2 cellular contexts compared by ENCODE assay signal in genomic region chr22:41274856-41275255, GRCh38.
TF ChIP-seq lines count a peak whose summit lies in the region.

No MANE protein-coding gene starts in this region.

TF ChIP-seq in WTC11, 78 proteins besides CTCF, POLR2A, EP300 and RAD21:
- no peak for TF ChIP-seq ATF3 (CRISPR knock-in tag; conservative IDR thresholded peaks at IDR 0.05)
- no peak for TF ChIP-seq NR3C1 (CRISPR knock-in tag; conservative IDR thresholded peaks at IDR 0.05; ENCODE audit: low read depth)
- no peak for TF ChIP-seq EMX1 (CRISPR knock-in tag; IDR thresholded peaks at IDR 0.05)
- no peak for TF ChIP-seq ELF4 (CRISPR knock-in tag; IDR thresholded peaks at IDR 0.05; ENCODE audit: low read depth)
- TF ChIP-seq ZNF512 (CRISPR knock-in tag; IDR thresholded peaks at IDR 0.05; ENCODE audit: borderline replicate concordance) = no peak
- TF ChIP-seq TP53 (CRISPR knock-in tag; IDR thresholded peaks at IDR 0.05) = no peak
- TF ChIP-seq FOXP1 (CRISPR knock-in tag; IDR thresholded peaks at IDR 0.05; ENCODE audit: borderline replicate concordance) = no peak
- no peak for TF ChIP-seq ARID4B (CRISPR knock-in tag; IDR thresholded peaks at IDR 0.05; ENCODE audit: borderline replicate concordance)
- no peak for TF ChIP-seq CREB1 (CRISPR knock-in tag; IDR thresholded peaks at IDR 0.05)
- no peak for TF ChIP-seq ZNF263 (CRISPR knock-in tag; IDR thresholded peaks at IDR 0.05; ENCODE audit: low read depth)
- no peak for TF ChIP-seq SMAD3 (CRISPR knock-in tag; IDR thresholded peaks at IDR 0.05; ENCODE audit: borderline replicate concordance)
- TF ChIP-seq JUN (CRISPR knock-in tag; IDR thresholded peaks at IDR 0.05) = no peak
- TF ChIP-seq ZNF423 (CRISPR knock-in tag; IDR thresholded peaks at IDR 0.05) = no peak
- no peak for TF ChIP-seq ZBTB43 (CRISPR knock-in tag; IDR thresholded peaks at IDR 0.05)
- no peak for TF ChIP-seq ZNF232 (CRISPR knock-in tag; IDR thresholded peaks at IDR 0.05)
- TF ChIP-seq TEAD1 (CRISPR knock-in tag; IDR thresholded peaks at IDR 0.05) = no peak
- TF ChIP-seq ZNF138 (CRISPR knock-in tag; conservative IDR thresholded peaks at IDR 0.05) = no peak

TF ChIP-seq in SK-N-SH, 30 proteins besides CTCF, POLR2A, EP300 and RAD21:
- TF ChIP-seq PBX3 (IDR thresholded peaks at IDR 0.05) (no peak), GATA2 (CRISPR knock-in tag; IDR thresholded peaks at IDR 0.05) (no peak), TEAD4 (IDR thresholded peaks at IDR 0.05; ENCODE audit: borderline replicate concordance, insufficient read depth) (no peak), NRF1 (IDR thresholded peaks at IDR 0.05; ENCODE audit: low read depth, low read length) (no peak), TAF1 (IDR thresholded peaks at IDR 0.05; ENCODE audit: borderline replicate concordance, low read depth, low read length) (no peak), ELF1 (IDR thresholded peaks at IDR 0.05) (no peak), REST (IDR thresholded peaks at IDR 0.05; ENCODE audit: low read depth, low read length) (no peak), RFX5 (IDR thresholded peaks at IDR 0.05; ENCODE audit: low read length) (no peak), YY1 (IDR thresholded peaks at IDR 0.05; ENCODE audit: low read depth) (no peak), CHD2 (IDR thresholded peaks at IDR 0.05; ENCODE audit: low read length, partially characterized antibody) (no peak), MXI1 (IDR thresholded peaks at IDR 0.05; ENCODE audit: low read depth, low read length) (no peak), USF2 (IDR thresholded peaks at IDR 0.05; ENCODE audit: borderline replicate concordance, low read depth, low read length) (no peak), RXRA (IDR thresholded peaks at IDR 0.05; ENCODE audit: borderline replicate concordance, low read depth) (no peak), RCOR1 (IDR thresholded peaks at IDR 0.05; ENCODE audit: low read length) (no peak), MAX (IDR thresholded peaks at IDR 0.05; ENCODE audit: low read depth) (no peak), MEF2A (IDR thresholded peaks at IDR 0.05; ENCODE audit: borderline replicate concordance, low read depth) (no peak), SIN3A (IDR thresholded peaks at IDR 0.05; ENCODE audit: borderline replicate concordance, low read depth, low read length) (no peak), EZH2phosphoT487 (IDR thresholded peaks at IDR 0.05; ENCODE audit: borderline replicate concordance, low read depth) (no peak), POLR2AphosphoS5 (IDR thresholded peaks at IDR 0.05; ENCODE audit: low read depth, low read length) (no peak)
